Comparison of ENCODE assay signal across 19 cellular contexts in genomic region chr10:96857613-96858012, GRCh38. TPM values are rescaled to one million over a fixed set of nuclear protein-coding genes. Genes with fewer than 3 reads are reported as not detected.
A peak's percentile ranks its signal among the peaks of the same experiment; 100 is the strongest.
DNase-seq lines count a peak whose midpoint lies in the region; ATAC-seq and TF ChIP-seq lines count a peak whose summit lies in the region.
"Had no signal": no experiment of that assay in that cellular context is flagged by ENCODE, and none has a peak within 500 bp of the region (broad histone marks: within the 10 kb centered on the region; RNA-seq: fewer than 3 reads in every experiment).

No MANE protein-coding gene starts in this region.

- H3K9ac ChIP-seq in adipocyte (ENCODE audit: low read length) = no peak overlapping the region

- intact Hi-C loops in lower lobe of right lung (cut with DNase I) = no loop called here

- H3K27ac Mint-ChIP-seq in activated T-cell treated with anti-CD3 and anti-CD28 coated beads, Interleukin-2, amount 50 U/mL, for 72 hours = peak overlapping the region; percentile 52
- peak overlapping the region; percentile 66 for H3K27ac Mint-ChIP-seq in memory B cell
- peak overlapping the region; percentile 58 for H3K27ac Mint-ChIP-seq in stimulated activated memory B cell treated with anti-CD40 and anti-IgM and Interleukin-4, amounts not matched to agents 10 μg/mL and 1 μg/mL and 100 μg/mL, for 72 hours
- H3K27ac Mint-ChIP-seq: activated CD4-positive, alpha-beta T cell treated with anti-CD3 and anti-CD28 coated beads, Interleukin-2, amount 10 ng/mL, durations not matched to agents 7 days and 5 days; activated naive CD4-positive, alpha-beta T cell treated with anti-CD3 and anti-CD28 coated beads, Interleukin-2, amount 10 ng/mL, durations not matched to agents 7 days and 5 days had no signal

- peaks cover 38% of the 10 kb centered on the region for H3K4me1 Mint-ChIP-seq in activated T-cell treated with anti-CD3 and anti-CD28 coated beads, Interleukin-2, amount 50 U/mL, for 72 hours (ENCODE audit: low read depth)
- H3K4me1 Mint-ChIP-seq in memory B cell = peaks cover 43% of the 10 kb centered on the region
- H3K4me1 Mint-ChIP-seq in stimulated activated memory B cell treated with anti-CD40 and anti-IgM and Interleukin-4, amounts not matched to agents 10 μg/mL and 1 μg/mL and 100 μg/mL, for 72 hours = peaks cover 76% of the 10 kb centered on the region

- H3K27me3 Mint-ChIP-seq in activated T-cell treated with anti-CD3 and anti-CD28 coated beads, Interleukin-2, amount 50 U/mL, for 72 hours (ENCODE audit: low read depth) = no peaks in the 10 kb centered on the region
- no peaks in the 10 kb centered on the region for H3K27me3 Mint-ChIP-seq in memory B cell
- no peaks in the 10 kb centered on the region for H3K27me3 Mint-ChIP-seq in stimulated activated memory B cell treated with anti-CD40 and anti-IgM and Interleukin-4, amounts not matched to agents 10 μg/mL and 1 μg/mL and 100 μg/mL, for 72 hours
- H3K27me3 Mint-ChIP-seq: activated CD4-positive, alpha-beta T cell treated with anti-CD3 and anti-CD28 coated beads, Interleukin-2, amount 10 ng/mL, durations not matched to agents 7 days and 5 days; activated naive CD4-positive, alpha-beta T cell treated with anti-CD3 and anti-CD28 coated beads, Interleukin-2, amount 10 ng/mL, durations not matched to agents 7 days and 5 days had no signal

- H3K4me3 Mint-ChIP-seq in activated T-cell treated with anti-CD3 and anti-CD28 coated beads, Interleukin-2, amount 50 U/mL, for 72 hours = peak overlapping the region in 1 of 2 donors; percentile 32
- H3K4me3 Mint-ChIP-seq in memory B cell = no peak overlapping the region
- peak overlapping the region; percentile 38 for H3K4me3 Mint-ChIP-seq in stimulated activated memory B cell treated with anti-CD40 and anti-IgM and Interleukin-4, amounts not matched to agents 10 μg/mL and 1 μg/mL and 100 μg/mL, for 72 hours
- H3K4me3 Mint-ChIP-seq: activated CD4-positive, alpha-beta T cell treated with anti-CD3 and anti-CD28 coated beads, Interleukin-2, amount 10 ng/mL, durations not matched to agents 7 days and 5 days; activated naive CD4-positive, alpha-beta T cell treated with anti-CD3 and anti-CD28 coated beads, Interleukin-2, amount 10 ng/mL, durations not matched to agents 7 days and 5 days had no signal

- H3K36me3 ChIP-seq in adipocyte (ENCODE audit: control insufficient read depth, insufficient read depth, low read length, severe bottlenecking) (no peaks in the 10 kb centered on the region), lower lobe of right lung (peaks cover 14% of the 10 kb centered on the region)

- DNase-seq in activated T-cell treated with anti-CD3 and anti-CD28 coated beads, Interleukin-2, amount 50 U/mL, for 72 hours = no peak
- no peak for DNase-seq in activated T-cell treated with anti-CD3 and anti-CD28 coated beads, Interleukin-2, amount 50 U/mL, for 1 hour
- DNase-seq in adipocyte (ENCODE audit: low read depth) (peak; percentile 33), memory B cell (ENCODE audit: low spot score in 2 of 2) (no peak), lower lobe of right lung (no peak), DMS153 (lab: John Stamatoyannopoulos, UW) (no peak)
- DNase-seq: activated CD4-positive, alpha-beta T cell treated with anti-CD3 and anti-CD28 coated beads, Interleukin-2, amount 10 ng/mL, durations not matched to agents 7 days and 5 days; activated CD8-positive, alpha-beta memory T cell treated with anti-CD3 and anti-CD28 coated beads, Interleukin-2, amount 50 U/mL, for 48 hours; activated naive CD4-positive, alpha-beta T cell treated with anti-CD3 and anti-CD28 coated beads, Interleukin-2, amount 10 ng/mL, durations not matched to agents 7 days and 5 days; body of pancreas; DMS53; hypothalamus; KG1; NCI-H1105; NCI-H510A treated with DMSO at 0.1 percent for 48 hours; testis had no signal

- no peak overlapping the region for H3K27ac ChIP-seq in lower lobe of right lung
- H3K27ac ChIP-seq: A549, body of pancreas, testis had no signal

- peaks cover 0 to 10% of the 10 kb centered on the region in 2 donors for H3K36me3 Mint-ChIP-seq in activated T-cell treated with anti-CD3 and anti-CD28 coated beads, Interleukin-2, amount 50 U/mL, for 72 hours (ENCODE audit: insufficient read depth in 2 of 2)
- H3K36me3 Mint-ChIP-seq in memory B cell = peaks cover 9% of the 10 kb centered on the region
- peaks cover 54% of the 10 kb centered on the region for H3K36me3 Mint-ChIP-seq in stimulated activated memory B cell treated with anti-CD40 and anti-IgM and Interleukin-4, amounts not matched to agents 10 μg/mL and 1 μg/mL and 100 μg/mL, for 72 hours

- H3K27me3 ChIP-seq in adipocyte (replicated peaks; ENCODE audit: control insufficient read depth, insufficient read depth, low read length) (no peaks in the 10 kb centered on the region), lower lobe of right lung (ENCODE audit: low read depth) (no peaks in the 10 kb centered on the region)
- H3K27me3 ChIP-seq: body of pancreas, testis had no signal

- no peak for ATAC-seq in activated T-cell treated with anti-CD3 and anti-CD28 coated beads, Interleukin-2, amount 50 U/mL, for 72 hours (replicated peaks in 1 of 2)
- no peak for ATAC-seq in memory B cell (ENCODE audit: low read depth)
- ATAC-seq in stimulated activated memory B cell treated with anti-CD40 and anti-IgM and Interleukin-4, amounts not matched to agents 10 μg/mL and 1 μg/mL and 100 μg/mL, for 72 hours = no peak
- ATAC-seq in GM18858 (IDR thresholded peaks at IDR 0.05; ENCODE audit: unreplicated experiment) = no peak
- ATAC-seq in lower lobe of right lung = no peak
- ATAC-seq: A549, body of pancreas had no signal

- H3K4me1 ChIP-seq in adipocyte (ENCODE audit: control insufficient read depth, insufficient read depth, low read length) = peaks cover 16% of the 10 kb centered on the region
- peaks cover 17% of the 10 kb centered on the region for H3K4me1 ChIP-seq in lower lobe of right lung

- H3K9me3 ChIP-seq in adipocyte (ENCODE audit: control insufficient read depth, low read length) (no peaks in the 10 kb centered on the region), lower lobe of right lung (no peaks in the 10 kb centered on the region)
- H3K9me3 ChIP-seq: A549, body of pancreas, testis had no signal

- peaks cover 3 to 6% of the 10 kb centered on the region in 2 donors for H3K9me3 Mint-ChIP-seq in activated T-cell treated with anti-CD3 and anti-CD28 coated beads, Interleukin-2, amount 50 U/mL, for 72 hours
- H3K9me3 Mint-ChIP-seq in memory B cell = no peaks in the 10 kb centered on the region
- H3K9me3 Mint-ChIP-seq in stimulated activated memory B cell treated with anti-CD40 and anti-IgM and Interleukin-4, amounts not matched to agents 10 μg/mL and 1 μg/mL and 100 μg/mL, for 72 hours = no peaks in the 10 kb centered on the region
- H3K9me3 Mint-ChIP-seq: activated naive CD4-positive, alpha-beta T cell treated with anti-CD3 and anti-CD28 coated beads, Interleukin-2, amount 10 ng/mL, durations not matched to agents 7 days and 5 days had no signal

- no peak for TF ChIP-seq CTCF in lower lobe of right lung (IDR thresholded peaks at IDR 0.05)

- H3K4me3 ChIP-seq in adipocyte (ENCODE audit: low read length) (no peak overlapping the region), lower lobe of right lung (no peak overlapping the region)
- H3K4me3 ChIP-seq: A549, body of pancreas, testis had no signal

RNA-seq across cellular contexts. Expression of gene LCOR, which starts 25.5 kb away (rescaled TPM):
- total RNA-seq in activated T-cell treated with anti-CD3 and anti-CD28 coated beads, Interleukin-2, amount 50 U/mL, for 72 hours = 10 to 100 TPM; 24.0 to 33.3 TPM
- 34.7 TPM for total RNA-seq in lower lobe of right lung
